ENCODE assay signal across 1 cellular context in genomic region chr9:124879226-124879625, GRCh38.
TF ChIP-seq lines count a peak whose summit lies in the region.

No MANE protein-coding gene starts in this region.

TF ChIP-seq in IMR-90, 13 proteins besides CTCF, POLR2A, EP300 and RAD21:
- TF ChIP-seq CHD1 (IDR thresholded peaks at IDR 0.05; ENCODE audit: low read depth, low read length): no peak
